ENCODE assay signal across 8 cellular contexts in genomic region chr7:17769918-17770317, GRCh38.
DNase-seq lines count a peak whose midpoint lies in the region; ATAC-seq and TF ChIP-seq lines count a peak whose summit lies in the region.

No MANE protein-coding gene starts in this region.

- intact Hi-C loops in heart left ventricle (cut with DNase I), result loop anchor here (5.0 to 10.0 kb wide), 6 partner anchors 172 to 575 kb away; partner anchors contain the start of gene SNX13 (in 3 of the 10)

- H3K4me1 Mint-ChIP-seq in GM23338, result peaks cover 23% of the 10 kb centered on the region

- ATAC-seq in GM23338 (peak; percentile 89), heart left ventricle (peak in 3 of 4 donors; percentile 57 to 66 (median 58)), GM19467 (IDR thresholded peaks at IDR 0.05; ENCODE audit: unreplicated experiment) (no peak)
- ATAC-seq in activated naive CD4-positive, alpha-beta T cell treated with anti-CD3 and anti-CD28 coated beads, Interleukin-2, amount 50 U/mL, for 72 hours, result peak; percentile 66 to 73

- H3K27ac Mint-ChIP-seq in GM23338, result no peak overlapping the region
- no peak overlapping the region for H3K27ac Mint-ChIP-seq in activated naive CD4-positive, alpha-beta T cell treated with anti-CD3 and anti-CD28 coated beads, Interleukin-2, amount 50 U/mL, for 72 hours

- H3K4me2 ChIP-seq in GM23338 (no peak overlapping the region), Loucy (ENCODE audit: low read depth, low read length, poor library complexity, severe bottlenecking) (no peak overlapping the region)

- H3K36me3 ChIP-seq in GM23338 (ENCODE audit: insufficient read depth) (no peaks in the 10 kb centered on the region), Loucy (ENCODE audit: insufficient read depth, low read length) (no peaks in the 10 kb centered on the region), heart left ventricle (no peaks in the 10 kb centered on the region)

- no peaks in the 10 kb centered on the region for H3K36me3 Mint-ChIP-seq in GM23338 (ENCODE audit: low read depth)
- H3K36me3 Mint-ChIP-seq in activated naive CD4-positive, alpha-beta T cell treated with anti-CD3 and anti-CD28 coated beads, Interleukin-2, amount 50 U/mL, for 72 hours, result no peaks in the 10 kb centered on the region

- peak; percentile 93 to 94 for TF ChIP-seq CTCF in GM23338 (conservative IDR thresholded peaks at IDR 0.05; ENCODE audit: low read depth in 2 of 2)
- peak; percentile 92 for TF ChIP-seq CTCF in Loucy (conservative IDR thresholded peaks at IDR 0.05; ENCODE audit: low read length)
- TF ChIP-seq CTCF in heart left ventricle (IDR thresholded peaks at IDR 0.05), result peak; percentile 46 to 74 (median 68)
- TF ChIP-seq CTCF in retinal pigment epithelial cell (conservative IDR thresholded peaks at IDR 0.05; ENCODE audit: low read depth, low read length), result peak; percentile 85

- no peaks in the 10 kb centered on the region for H3K9me2 ChIP-seq in GM23338 (ENCODE audit: insufficient read depth)
- no peaks in the 10 kb centered on the region for H3K9me2 ChIP-seq in Loucy (replicated peaks; ENCODE audit: low read depth, low read length)

- WGBS in heart left ventricle, 4 donors, result 22 to 27% (median 24%) methylated on average over 2 of the region's 2 CpGs

- H3K4me1 ChIP-seq in GM23338 (ENCODE audit: insufficient read depth) (peaks cover 20% of the 10 kb centered on the region), Loucy (ENCODE audit: insufficient read depth, low read length, poor library complexity, severe bottlenecking) (peaks cover 10% of the 10 kb centered on the region), heart left ventricle (peaks cover 0 to 39% (median 9%) of the 10 kb centered on the region in 12 donors)

- TF ChIP-seq POLR2A in heart left ventricle (IDR thresholded peaks at IDR 0.05), result no peak

- H3K9ac ChIP-seq in Loucy (ENCODE audit: low read depth, low read length, poor library complexity, severe bottlenecking), result no peak overlapping the region

- H3K79me2 ChIP-seq in GM23338 (replicated peaks; ENCODE audit: insufficient read depth), result no peaks in the 10 kb centered on the region
- H3K79me2 ChIP-seq in Loucy (ENCODE audit: insufficient read depth, low read length), result no peaks in the 10 kb centered on the region

- H4K20me1 ChIP-seq in GM23338 (replicated peaks; ENCODE audit: insufficient read depth) (no peaks in the 10 kb centered on the region), Loucy (ENCODE audit: insufficient read depth, low read length, poor library complexity, severe bottlenecking) (no peaks in the 10 kb centered on the region)

- H3K4me3 Mint-ChIP-seq in GM23338, result no peak overlapping the region

- peaks cover 2% of the 10 kb centered on the region; the same call in 1 of the 3 replicates for H3K9me3 Mint-ChIP-seq in GM23338
- no peaks in the 10 kb centered on the region for H3K9me3 Mint-ChIP-seq in activated naive CD4-positive, alpha-beta T cell treated with anti-CD3 and anti-CD28 coated beads, Interleukin-2, amount 50 U/mL, for 72 hours

- H3K27me3 ChIP-seq in GM23338 (ENCODE audit: insufficient read depth) (no peaks in the 10 kb centered on the region), Loucy (ENCODE audit: insufficient read depth, low read length, poor library complexity, severe bottlenecking) (no peaks in the 10 kb centered on the region), heart left ventricle (no peaks in the 10 kb centered on the region)

- H3K4me3 ChIP-seq in GM23338 (no peak overlapping the region), Loucy (ENCODE audit: low read length, poor library complexity, severe bottlenecking) (no peak overlapping the region), heart left ventricle (no peak overlapping the region), retinal pigment epithelial cell (ENCODE audit: low read length) (no peak overlapping the region)

- H2AFZ ChIP-seq in GM23338 (no peak overlapping the region), Loucy (ENCODE audit: low read length) (no peak overlapping the region)

- no peaks in the 10 kb centered on the region for H3F3A ChIP-seq in GM23338 (replicated peaks; ENCODE audit: low read depth)
- H3F3A ChIP-seq in Loucy (ENCODE audit: low read depth), result no peaks in the 10 kb centered on the region

- DNase-seq in Daoy (ENCODE audit: low read depth) (peak; percentile 80), GM23338 (ENCODE audit: low spot score) (peak; percentile 87), SHP77 (lab: John Stamatoyannopoulos, UW) (peak; percentile 78 to 79), heart left ventricle (peak; percentile 28 to 55 (median 44)), retinal pigment epithelial cell (ENCODE audit: low read depth) (no peak)
- DNase-seq in activated naive CD4-positive, alpha-beta T cell treated with anti-CD3 and anti-CD28 coated beads, Interleukin-2, amount 50 U/mL, for 72 hours (ENCODE audit: low spot score in 2 of 2), result peak in 1 of 2 donors; percentile 59

- H3K27me3 Mint-ChIP-seq in GM23338 (ENCODE audit: insufficient read depth, low read depth, poor library complexity), result no peaks in the 10 kb centered on the region

- H3K27ac ChIP-seq in GM23338 (ENCODE audit: low read depth) (no peak overlapping the region), heart left ventricle (peak overlapping the region in 1 of 12 donors; percentile 46)

- H3K9me3 ChIP-seq in Loucy (ENCODE audit: insufficient read depth, low read depth, low read length), result no peaks in the 10 kb centered on the region
- no peaks in the 10 kb centered on the region for H3K9me3 ChIP-seq in heart left ventricle

TF ChIP-seq in GM23338, 12 proteins besides CTCF, POLR2A, EP300 and RAD21 (continues in another document):
- TF ChIP-seq EZH2phosphoT487 (IDR thresholded peaks at IDR 0.05; ENCODE audit: unreplicated experiment) (no peak), JUNB (IDR thresholded peaks at IDR 0.05; ENCODE audit: unreplicated experiment) (no peak), NANOG (IDR thresholded peaks at IDR 0.05; ENCODE audit: borderline replicate concordance) (no peak), ZNF331 (CRISPR knock-in tag; IDR thresholded peaks at IDR 0.05; ENCODE audit: low read depth) (no peak), ZNF114 (CRISPR knock-in tag; IDR thresholded peaks at IDR 0.05) (no peak), STAT1 (IDR thresholded peaks at IDR 0.05; ENCODE audit: unreplicated experiment) (no peak)
- TF ChIP-seq, protein P1, sequence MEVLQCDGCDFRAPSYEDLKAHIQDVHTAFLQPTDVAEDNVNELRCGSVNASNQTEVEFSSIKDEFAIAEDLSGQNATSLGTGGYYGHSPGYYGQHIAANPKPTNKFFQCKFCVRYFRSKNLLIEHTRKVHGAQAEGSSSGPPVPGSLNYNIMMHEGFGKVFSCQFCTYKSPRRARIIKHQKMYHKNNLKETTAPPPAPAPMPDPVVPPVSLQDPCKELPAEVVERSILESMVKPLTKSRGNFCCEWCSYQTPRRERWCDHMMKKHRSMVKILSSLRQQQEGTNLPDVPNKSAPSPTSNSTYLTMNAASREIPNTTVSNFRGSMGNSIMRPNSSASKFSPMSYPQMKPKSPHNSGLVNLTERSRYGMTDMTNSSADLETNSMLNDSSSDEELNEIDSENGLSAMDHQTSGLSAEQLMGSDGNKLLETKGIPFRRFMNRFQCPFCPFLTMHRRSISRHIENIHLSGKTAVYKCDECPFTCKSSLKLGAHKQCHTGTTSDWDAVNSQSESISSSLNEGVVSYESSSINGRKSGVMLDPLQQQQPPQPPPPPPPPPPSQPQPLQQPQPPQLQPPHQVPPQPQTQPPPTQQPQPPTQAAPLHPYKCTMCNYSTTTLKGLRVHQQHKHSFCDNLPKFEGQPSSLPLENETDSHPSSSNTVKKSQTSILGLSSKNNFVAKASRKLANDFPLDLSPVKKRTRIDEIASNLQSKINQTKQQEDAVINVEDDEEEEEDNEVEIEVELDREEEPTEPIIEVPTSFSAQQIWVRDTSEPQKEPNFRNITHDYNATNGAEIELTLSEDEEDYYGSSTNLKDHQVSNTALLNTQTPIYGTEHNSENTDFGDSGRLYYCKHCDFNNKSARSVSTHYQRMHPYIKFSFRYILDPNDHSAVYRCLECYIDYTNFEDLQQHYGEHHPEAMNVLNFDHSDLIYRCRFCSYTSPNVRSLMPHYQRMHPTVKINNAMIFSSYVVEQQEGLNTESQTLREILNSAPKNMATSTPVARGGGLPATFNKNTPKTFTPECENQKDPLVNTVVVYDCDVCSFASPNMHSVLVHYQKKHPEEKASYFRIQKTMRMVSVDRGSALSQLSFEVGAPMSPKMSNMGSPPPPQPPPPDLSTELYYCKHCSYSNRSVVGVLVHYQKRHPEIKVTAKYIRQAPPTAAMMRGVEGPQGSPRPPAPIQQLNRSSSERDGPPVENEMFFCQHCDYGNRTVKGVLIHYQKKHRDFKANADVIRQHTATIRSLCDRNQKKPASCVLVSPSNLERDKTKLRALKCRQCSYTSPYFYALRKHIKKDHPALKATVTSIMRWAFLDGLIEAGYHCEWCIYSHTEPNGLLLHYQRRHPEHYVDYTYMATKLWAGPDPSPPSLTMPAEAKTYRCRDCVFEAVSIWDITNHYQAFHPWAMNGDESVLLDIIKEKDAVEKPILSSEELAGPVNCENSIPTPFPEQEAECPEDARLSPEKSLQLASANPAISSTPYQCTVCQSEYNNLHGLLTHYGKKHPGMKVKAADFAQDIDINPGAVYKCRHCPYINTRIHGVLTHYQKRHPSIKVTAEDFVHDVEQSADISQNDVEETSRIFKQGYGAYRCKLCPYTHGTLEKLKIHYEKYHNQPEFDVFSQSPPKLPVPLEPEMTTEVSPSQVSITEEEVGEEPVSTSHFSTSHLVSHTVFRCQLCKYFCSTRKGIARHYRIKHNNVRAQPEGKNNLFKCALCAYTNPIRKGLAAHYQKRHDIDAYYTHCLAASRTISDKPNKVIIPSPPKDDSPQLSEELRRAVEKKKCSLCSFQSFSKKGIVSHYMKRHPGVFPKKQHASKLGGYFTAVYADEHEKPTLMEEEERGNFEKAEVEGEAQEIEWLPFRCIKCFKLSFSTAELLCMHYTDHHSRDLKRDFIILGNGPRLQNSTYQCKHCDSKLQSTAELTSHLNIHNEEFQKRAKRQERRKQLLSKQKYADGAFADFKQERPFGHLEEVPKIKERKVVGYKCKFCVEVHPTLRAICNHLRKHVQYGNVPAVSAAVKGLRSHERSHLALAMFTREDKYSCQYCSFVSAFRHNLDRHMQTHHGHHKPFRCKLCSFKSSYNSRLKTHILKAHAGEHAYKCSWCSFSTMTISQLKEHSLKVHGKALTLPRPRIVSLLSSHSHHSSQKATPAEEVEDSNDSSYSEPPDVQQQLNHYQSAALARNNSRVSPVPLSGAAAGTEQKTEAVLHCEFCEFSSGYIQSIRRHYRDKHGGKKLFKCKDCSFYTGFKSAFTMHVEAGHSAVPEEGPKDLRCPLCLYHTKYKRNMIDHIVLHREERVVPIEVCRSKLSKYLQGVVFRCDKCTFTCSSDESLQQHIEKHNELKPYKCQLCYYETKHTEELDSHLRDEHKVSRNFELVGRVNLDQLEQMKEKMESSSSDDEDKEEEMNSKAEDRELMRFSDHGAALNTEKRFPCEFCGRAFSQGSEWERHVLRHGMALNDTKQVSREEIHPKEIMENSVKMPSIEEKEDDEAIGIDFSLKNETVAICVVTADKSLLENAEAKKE (CRISPR knock-in tag; IDR thresholded peaks at IDR 0.05), result no peak
